1 cellular context compared by ENCODE assay signal in the genomic region with DNA sequence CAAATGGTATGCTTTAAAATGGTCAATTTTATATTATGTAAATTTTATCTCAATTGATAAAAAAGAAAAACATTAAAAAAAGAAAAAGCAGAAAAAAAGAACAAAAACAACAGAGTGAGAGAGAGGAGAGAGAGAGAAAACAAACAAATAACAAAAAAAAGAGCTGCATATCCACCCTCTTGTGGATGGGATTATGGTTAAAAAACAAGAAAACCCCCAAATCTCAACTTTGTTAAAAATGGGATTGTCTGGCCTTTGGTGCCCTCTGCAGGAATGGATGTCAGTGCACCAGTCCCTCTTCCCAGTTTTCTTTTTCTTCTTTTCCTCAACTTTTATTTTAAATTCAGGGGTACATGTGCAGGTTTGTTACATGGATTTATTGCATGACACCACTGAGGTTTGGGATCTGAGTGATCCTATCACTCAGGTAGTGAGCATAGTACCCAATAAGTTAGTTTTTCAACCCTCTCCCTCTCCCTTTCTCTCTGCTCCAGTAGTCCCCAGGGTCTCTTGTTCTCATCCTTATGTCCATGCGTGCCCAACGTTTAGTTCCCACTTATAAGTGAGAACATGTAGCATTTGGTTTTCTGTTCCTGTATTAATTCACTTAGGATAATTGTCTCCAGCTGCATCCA.
A peak's percentile ranks its signal among the peaks of the same experiment; 100 is the strongest.
TF ChIP-seq lines count a peak whose summit lies in the region.

No MANE protein-coding gene starts in this region.

TF ChIP-seq in K562, 482 proteins besides CTCF, POLR2A, EP300 and RAD21 (continued from another document):
- peak; percentile 7; the same call in 1 of the 2 replicates for TF ChIP-seq PHB2 (IDR thresholded peaks at IDR 0.05; ENCODE audit: low read depth)
- no peak for TF ChIP-seq HNRNPLL (IDR thresholded peaks at IDR 0.05; ENCODE audit: low read depth, low read length, poor library complexity, severe bottlenecking)
- TF ChIP-seq ETV6 (IDR thresholded peaks at IDR 0.05; ENCODE audit: borderline replicate concordance in 1 of 2, low read depth in 2 of 2, low read length in 1 of 2) = no peak
- TF ChIP-seq ETV6 (CRISPR knock-in tag; IDR thresholded peaks at IDR 0.05; ENCODE audit: borderline replicate concordance) = no peak
- TF ChIP-seq KLF16 (IDR thresholded peaks at IDR 0.05) = peak; percentile 37; the same call in 1 of the 2 replicates
- TF ChIP-seq, protein P1, sequence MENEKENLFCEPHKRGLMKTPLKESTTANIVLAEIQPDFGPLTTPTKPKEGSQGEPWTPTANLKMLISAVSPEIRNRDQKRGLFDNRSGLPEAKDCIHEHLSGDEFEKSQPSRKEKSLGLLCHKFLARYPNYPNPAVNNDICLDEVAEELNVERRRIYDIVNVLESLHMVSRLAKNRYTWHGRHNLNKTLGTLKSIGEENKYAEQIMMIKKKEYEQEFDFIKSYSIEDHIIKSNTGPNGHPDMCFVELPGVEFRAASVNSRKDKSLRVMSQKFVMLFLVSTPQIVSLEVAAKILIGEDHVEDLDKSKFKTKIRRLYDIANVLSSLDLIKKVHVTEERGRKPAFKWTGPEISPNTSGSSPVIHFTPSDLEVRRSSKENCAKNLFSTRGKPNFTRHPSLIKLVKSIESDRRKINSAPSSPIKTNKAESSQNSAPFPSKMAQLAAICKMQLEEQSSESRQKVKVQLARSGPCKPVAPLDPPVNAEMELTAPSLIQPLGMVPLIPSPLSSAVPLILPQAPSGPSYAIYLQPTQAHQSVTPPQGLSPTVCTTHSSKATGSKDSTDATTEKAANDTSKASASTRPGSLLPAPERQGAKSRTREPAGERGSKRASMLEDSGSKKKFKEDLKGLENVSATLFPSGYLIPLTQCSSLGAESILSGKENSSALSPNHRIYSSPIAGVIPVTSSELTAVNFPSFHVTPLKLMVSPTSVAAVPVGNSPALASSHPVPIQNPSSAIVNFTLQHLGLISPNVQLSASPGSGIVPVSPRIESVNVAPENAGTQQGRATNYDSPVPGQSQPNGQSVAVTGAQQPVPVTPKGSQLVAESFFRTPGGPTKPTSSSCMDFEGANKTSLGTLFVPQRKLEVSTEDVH (IDR thresholded peaks at IDR 0.05; ENCODE audit: low read depth, partially characterized antibody) = peak; percentile 48
- no peak for TF ChIP-seq ZNF696 (CRISPR knock-in tag; conservative IDR thresholded peaks at IDR 0.05)
- no peak for TF ChIP-seq MTA3 (IDR thresholded peaks at IDR 0.05; ENCODE audit: borderline replicate concordance)
- TF ChIP-seq SP1 (CRISPR knock-in tag; IDR thresholded peaks at IDR 0.05) = no peak
- TF ChIP-seq, protein P2, sequence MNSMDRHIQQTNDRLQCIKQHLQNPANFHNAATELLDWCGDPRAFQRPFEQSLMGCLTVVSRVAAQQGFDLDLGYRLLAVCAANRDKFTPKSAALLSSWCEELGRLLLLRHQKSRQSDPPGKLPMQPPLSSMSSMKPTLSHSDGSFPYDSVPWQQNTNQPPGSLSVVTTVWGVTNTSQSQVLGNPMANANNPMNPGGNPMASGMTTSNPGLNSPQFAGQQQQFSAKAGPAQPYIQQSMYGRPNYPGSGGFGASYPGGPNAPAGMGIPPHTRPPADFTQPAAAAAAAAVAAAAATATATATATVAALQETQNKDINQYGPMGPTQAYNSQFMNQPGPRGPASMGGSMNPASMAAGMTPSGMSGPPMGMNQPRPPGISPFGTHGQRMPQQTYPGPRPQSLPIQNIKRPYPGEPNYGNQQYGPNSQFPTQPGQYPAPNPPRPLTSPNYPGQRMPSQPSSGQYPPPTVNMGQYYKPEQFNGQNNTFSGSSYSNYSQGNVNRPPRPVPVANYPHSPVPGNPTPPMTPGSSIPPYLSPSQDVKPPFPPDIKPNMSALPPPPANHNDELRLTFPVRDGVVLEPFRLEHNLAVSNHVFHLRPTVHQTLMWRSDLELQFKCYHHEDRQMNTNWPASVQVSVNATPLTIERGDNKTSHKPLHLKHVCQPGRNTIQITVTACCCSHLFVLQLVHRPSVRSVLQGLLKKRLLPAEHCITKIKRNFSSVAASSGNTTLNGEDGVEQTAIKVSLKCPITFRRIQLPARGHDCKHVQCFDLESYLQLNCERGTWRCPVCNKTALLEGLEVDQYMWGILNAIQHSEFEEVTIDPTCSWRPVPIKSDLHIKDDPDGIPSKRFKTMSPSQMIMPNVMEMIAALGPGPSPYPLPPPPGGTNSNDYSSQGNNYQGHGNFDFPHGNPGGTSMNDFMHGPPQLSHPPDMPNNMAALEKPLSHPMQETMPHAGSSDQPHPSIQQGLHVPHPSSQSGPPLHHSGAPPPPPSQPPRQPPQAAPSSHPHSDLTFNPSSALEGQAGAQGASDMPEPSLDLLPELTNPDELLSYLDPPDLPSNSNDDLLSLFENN (IDR thresholded peaks at IDR 0.05; ENCODE audit: low read depth in 2 of 2, low read length in 2 of 2) = 0 out of 4 replicates have a peak, but pooled peaks of 1 of the 2 experiments have one; percentile 35
- TF ChIP-seq, protein P3, sequence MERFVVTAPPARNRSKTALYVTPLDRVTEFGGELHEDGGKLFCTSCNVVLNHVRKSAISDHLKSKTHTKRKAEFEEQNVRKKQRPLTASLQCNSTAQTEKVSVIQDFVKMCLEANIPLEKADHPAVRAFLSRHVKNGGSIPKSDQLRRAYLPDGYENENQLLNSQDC (CRISPR knock-in tag; IDR thresholded peaks at IDR 0.05) = no peak
- TF ChIP-seq KDM2B (CRISPR knock-in tag; IDR thresholded peaks at IDR 0.05) = no peak
- TF ChIP-seq, protein P4, sequence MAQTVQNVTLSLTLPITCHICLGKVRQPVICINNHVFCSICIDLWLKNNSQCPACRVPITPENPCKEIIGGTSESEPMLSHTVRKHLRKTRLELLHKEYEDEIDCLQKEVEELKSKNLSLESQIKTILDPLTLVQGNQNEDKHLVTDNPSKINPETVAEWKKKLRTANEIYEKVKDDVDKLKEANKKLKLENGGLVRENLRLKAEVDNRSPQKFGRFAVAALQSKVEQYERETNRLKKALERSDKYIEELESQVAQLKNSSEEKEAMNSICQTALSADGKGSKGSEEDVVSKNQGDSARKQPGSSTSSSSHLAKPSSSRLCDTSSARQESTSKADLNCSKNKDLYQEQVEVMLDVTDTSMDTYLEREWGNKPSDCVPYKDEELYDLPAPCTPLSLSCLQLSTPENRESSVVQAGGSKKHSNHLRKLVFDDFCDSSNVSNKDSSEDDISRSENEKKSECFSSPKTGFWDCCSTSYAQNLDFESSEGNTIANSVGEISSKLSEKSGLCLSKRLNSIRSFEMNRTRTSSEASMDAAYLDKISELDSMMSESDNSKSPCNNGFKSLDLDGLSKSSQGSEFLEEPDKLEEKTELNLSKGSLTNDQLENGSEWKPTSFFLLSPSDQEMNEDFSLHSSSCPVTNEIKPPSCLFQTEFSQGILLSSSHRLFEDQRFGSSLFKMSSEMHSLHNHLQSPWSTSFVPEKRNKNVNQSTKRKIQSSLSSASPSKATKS (CRISPR knock-in tag; IDR thresholded peaks at IDR 0.05) = no peak
- peak; percentile 57 for TF ChIP-seq RBM25 (IDR thresholded peaks at IDR 0.05; ENCODE audit: low read depth, low read length, severe bottlenecking)
- TF ChIP-seq ZNF165 (CRISPR knock-in tag; IDR thresholded peaks at IDR 0.05; ENCODE audit: borderline replicate concordance) = no peak
- TF ChIP-seq HMG20B (CRISPR knock-in tag; IDR thresholded peaks at IDR 0.05) = no peak
- TF ChIP-seq DPF2 (IDR thresholded peaks at IDR 0.05) = 0 out of 2 replicates have a peak, but pooled peaks have one; percentile 32
- peak; percentile 87 for TF ChIP-seq BRD9 (IDR thresholded peaks at IDR 0.05; ENCODE audit: low read depth, partially characterized antibody)
- TF ChIP-seq MAZ (CRISPR knock-in tag; conservative IDR thresholded peaks at IDR 0.05 in 1 of 2, IDR thresholded peaks at IDR 0.05 in 1 of 2) = peak in 1 of 2 experiments; percentile 74; a peak in 2 of 4 replicates
- TF ChIP-seq CCNT2 (IDR thresholded peaks at IDR 0.05; ENCODE audit: borderline replicate concordance, extremely low read depth, insufficient read length, low read depth, low read length) = no peak
- TF ChIP-seq CCAR2 (IDR thresholded peaks at IDR 0.05; ENCODE audit: low read depth, low read length) = no peak
- TF ChIP-seq NBN (IDR thresholded peaks at IDR 0.05; ENCODE audit: low read depth) = peak; percentile 80
- TF ChIP-seq, protein P5, sequence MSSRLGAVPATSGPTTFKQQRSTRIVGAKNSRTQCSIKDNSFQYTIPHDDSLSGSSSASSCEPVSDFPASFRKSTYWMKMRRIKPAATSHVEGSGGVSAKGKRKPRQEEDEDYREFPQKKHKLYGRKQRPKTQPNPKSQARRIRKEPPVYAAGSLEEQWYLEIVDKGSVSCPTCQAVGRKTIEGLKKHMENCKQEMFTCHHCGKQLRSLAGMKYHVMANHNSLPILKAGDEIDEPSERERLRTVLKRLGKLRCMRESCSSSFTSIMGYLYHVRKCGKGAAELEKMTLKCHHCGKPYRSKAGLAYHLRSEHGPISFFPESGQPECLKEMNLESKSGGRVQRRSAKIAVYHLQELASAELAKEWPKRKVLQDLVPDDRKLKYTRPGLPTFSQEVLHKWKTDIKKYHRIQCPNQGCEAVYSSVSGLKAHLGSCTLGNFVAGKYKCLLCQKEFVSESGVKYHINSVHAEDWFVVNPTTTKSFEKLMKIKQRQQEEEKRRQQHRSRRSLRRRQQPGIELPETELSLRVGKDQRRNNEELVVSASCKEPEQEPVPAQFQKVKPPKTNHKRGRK (tag; IDR thresholded peaks at IDR 0.05) = peak; percentile 95
- no peak for TF ChIP-seq ZNF282 (CRISPR knock-in tag; IDR thresholded peaks at IDR 0.05)
- TF ChIP-seq MECOM (CRISPR knock-in tag; IDR thresholded peaks at IDR 0.05) = no peak
- no peak for TF ChIP-seq CTBP1 (IDR thresholded peaks at IDR 0.05; ENCODE audit: borderline replicate concordance)
- no peak for TF ChIP-seq FOXP1 (CRISPR knock-in tag; IDR thresholded peaks at IDR 0.05)
- no peak for TF ChIP-seq ETV1 (tag; conservative IDR thresholded peaks at IDR 0.05; ENCODE audit: low read depth)
- TF ChIP-seq TAF1 (IDR thresholded peaks at IDR 0.05; ENCODE audit: control insufficient read depth, extremely low read depth, insufficient read depth, low read length, severe bottlenecking) = no peak
